Comparison of ENCODE assay signal across 9 cellular contexts in the genomic region with DNA sequence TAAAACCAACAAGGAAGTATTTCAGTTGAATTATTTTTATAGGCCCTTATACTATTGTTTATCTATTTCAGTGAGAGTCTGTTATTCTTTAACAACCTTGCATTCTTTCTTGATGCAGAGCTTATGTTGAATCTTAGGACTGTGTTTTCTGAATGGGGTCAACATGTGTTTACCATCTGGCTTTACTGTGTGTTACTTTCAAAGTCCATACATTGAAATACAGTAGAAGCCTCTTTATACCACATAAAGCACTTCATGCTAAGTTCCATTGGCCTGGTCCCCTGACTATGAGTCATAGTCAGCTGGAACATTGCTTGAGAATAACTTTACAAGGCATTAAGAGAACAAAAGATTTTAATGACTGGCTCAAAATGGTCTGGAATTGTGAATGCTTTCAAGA.
DNase-seq lines count a peak whose midpoint lies in the region; ATAC-seq and TF ChIP-seq lines count a peak whose summit lies in the region.
"Had no signal": no experiment of that assay in that cellular context is flagged by ENCODE, and none has a peak within 500 bp of the region (broad histone marks: within the 10 kb centered on the region; RNA-seq: fewer than 3 reads in every experiment).

No MANE protein-coding gene starts in this region.

- no peak overlapping the region for H3K4me3 Mint-ChIP-seq in activated CD4-positive, alpha-beta T cell treated with anti-CD3 and anti-CD28 coated beads, Interleukin-2, amount 10 ng/mL, durations not matched to agents 7 days and 5 days

- H3K9ac ChIP-seq in stomach smooth muscle (ENCODE audit: low read length in 2 of 2), result no peak overlapping the region

- H3K36me3 Mint-ChIP-seq in activated CD4-positive, alpha-beta T cell treated with anti-CD3 and anti-CD28 coated beads, Interleukin-2, amount 10 ng/mL, durations not matched to agents 7 days and 5 days (ENCODE audit: low read depth), result no peaks in the 10 kb centered on the region

- H3K9me3 Mint-ChIP-seq in activated CD4-positive, alpha-beta T cell treated with anti-CD3 and anti-CD28 coated beads, Interleukin-2, amount 10 ng/mL, durations not matched to agents 7 days and 5 days, result no peaks in the 10 kb centered on the region

- H3K4me1 ChIP-seq in stomach smooth muscle (ENCODE audit: control insufficient read depth, insufficient read depth, low read length), result peaks cover 3% of the 10 kb centered on the region

- peak overlapping the region; percentile 25 for H3K27ac ChIP-seq in stomach smooth muscle (ENCODE audit: low read length)
- H3K27ac ChIP-seq: cardiac muscle cell had no signal

- H3K4me3 ChIP-seq in HFF-Myc (replicated peaks; ENCODE audit: low read depth, low read length), result no peak overlapping the region
- H3K4me3 ChIP-seq in stomach smooth muscle (ENCODE audit: low read length in 2 of 2), result no peak overlapping the region
- H3K4me3 ChIP-seq: cardiac muscle cell had no signal

- CTCF ChIA-PET in activated CD4-positive, alpha-beta T cell treated with anti-CD3 and anti-CD28 coated beads, Interleukin-2, amount 10 ng/mL, durations not matched to agents 7 days and 5 days (lab: Charles Lee), result no interaction called here

- H3K27me3 ChIP-seq in stomach smooth muscle (ENCODE audit: control insufficient read depth in 1 of 2, insufficient read depth in 2 of 2, low read length in 2 of 2), result no peaks in the 10 kb centered on the region
- H3K27me3 ChIP-seq: cardiac muscle cell had no signal

- H3K4me1 Mint-ChIP-seq in activated CD4-positive, alpha-beta T cell treated with anti-CD3 and anti-CD28 coated beads, Interleukin-2, amount 10 ng/mL, durations not matched to agents 7 days and 5 days, result no peaks in the 10 kb centered on the region

- DNase-seq in HFF-Myc (ENCODE audit: extremely low read depth, low read depth) (peak; percentile 97), astrocyte of the hippocampus (ENCODE audit: low read depth, low spot score) (peak; percentile 90), inferior parietal cortex (ENCODE audit: extremely low spot score) (peak; percentile 42)
- no peak for DNase-seq in effector CD8-positive, alpha-beta T cell (lab: John Stamatoyannopoulos, UW)
- DNase-seq in stimulated activated naive CD4-positive, alpha-beta T cell treated with Interleukin-2 at 50 U/mL for 16 hours (lab: John Stamatoyannopoulos, UW), result no peak
- no peak for DNase-seq in activated CD4-positive, alpha-beta T cell treated with anti-CD3 and anti-CD28 coated beads, Interleukin-2, amount 10 ng/mL, durations not matched to agents 7 days and 5 days

- H3K9me3 ChIP-seq in stomach smooth muscle (ENCODE audit: control insufficient read depth in 2 of 2, low read length in 2 of 2), result no peaks in the 10 kb centered on the region

- no peak overlapping the region for H3K27ac Mint-ChIP-seq in activated CD4-positive, alpha-beta T cell treated with anti-CD3 and anti-CD28 coated beads, Interleukin-2, amount 10 ng/mL, durations not matched to agents 7 days and 5 days

- no peak for TF ChIP-seq CTCF in HFF-Myc (IDR thresholded peaks at IDR 0.05; ENCODE audit: low read depth, low read length, missing control alignments)

- no peaks in the 10 kb centered on the region for H3K36me3 ChIP-seq in stomach smooth muscle (ENCODE audit: control insufficient read depth in 2 of 2, insufficient read depth in 2 of 2, low read length in 2 of 2)
- H3K36me3 ChIP-seq: cardiac muscle cell had no signal

- H3K27me3 Mint-ChIP-seq in activated CD4-positive, alpha-beta T cell treated with anti-CD3 and anti-CD28 coated beads, Interleukin-2, amount 10 ng/mL, durations not matched to agents 7 days and 5 days, result no peaks in the 10 kb centered on the region

- POLR2A ChIA-PET in activated CD4-positive, alpha-beta T cell treated with anti-CD3 and anti-CD28 coated beads, Interleukin-2, amount 10 ng/mL, durations not matched to agents 7 days and 5 days (lab: Charles Lee), result no interaction called here

- no peak for ATAC-seq in GM18868 (IDR thresholded peaks at IDR 0.05; ENCODE audit: unreplicated experiment)

Comparison
In these comparisons a context has a peak if more than half of its experiments do, and no peak if none do; other contexts are left out.
1. DNase-seq: peak in HFF-Myc (single experiment), astrocyte of the hippocampus (single experiment) and inferior parietal cortex (single experiment); none in effector CD8-positive, alpha-beta T cell (single experiment), stimulated activated naive CD4-positive, alpha-beta T cell treated with Interleukin-2 at 50 U/mL for 16 hours (single experiment) and activated CD4-positive, alpha-beta T cell treated with anti-CD3 and anti-CD28 coated beads, Interleukin-2, amount 10 ng/mL, durations not matched to agents 7 days and 5 days (single experiment).